Comparison of ENCODE assay signal across 11 cellular contexts in genomic region chr14:74904623-74905503, GRCh38. TPM values are rescaled to one million over a fixed set of nuclear protein-coding genes. Genes with fewer than 3 reads are reported as not detected.
DNase-seq lines count a peak whose midpoint lies in the region; ATAC-seq, FAIRE-seq and TF ChIP-seq lines count a peak whose summit lies in the region.
"Had no signal": no experiment of that assay in that cellular context is flagged by ENCODE, and none has a peak within 500 bp of the region (broad histone marks: within the 10 kb centered on the region; RNA-seq: fewer than 3 reads in every experiment).

No MANE protein-coding gene starts in this region.

- peak; percentile 89 for FAIRE-seq in HTR-8/SVneo (lab: Jason Lieb, UNC)

- H3K27me3 Mint-ChIP-seq in activated CD4-positive, alpha-beta T cell treated with anti-CD3 and anti-CD28 coated beads for 36 hours, result no peaks in the 10 kb centered on the region
- no peaks in the 10 kb centered on the region for H3K27me3 Mint-ChIP-seq in activated naive CD8-positive, alpha-beta T cell treated with anti-CD3 and anti-CD28 coated beads, Interleukin-2, amount 50 U/mL, for 24 hours
- no peaks in the 10 kb centered on the region for H3K27me3 Mint-ChIP-seq in nephron progenitor cell (ENCODE audit: low read depth, poor library complexity)
- H3K27me3 Mint-ChIP-seq: type B pancreatic cell had no signal

- CTCF ChIA-PET in activated CD4-positive, alpha-beta T cell treated with anti-CD3 and anti-CD28 coated beads for 36 hours (lab: Charles Lee), result interaction anchor here (0.6 to 6.9 kb wide), 31 partner anchors 8 to 521 kb away, joined by 3 to 250 read pairs (median 4); partner anchors contain the start of genes DLST, ISCA2, NPC2 and PROX2

- no peak overlapping the region for H3K4me3 Mint-ChIP-seq in activated CD4-positive, alpha-beta T cell treated with anti-CD3 and anti-CD28 coated beads for 36 hours
- H3K4me3 Mint-ChIP-seq in activated naive CD8-positive, alpha-beta T cell treated with anti-CD3 and anti-CD28 coated beads, Interleukin-2, amount 50 U/mL, for 24 hours, result no peak overlapping the region
- no peak overlapping the region for H3K4me3 Mint-ChIP-seq in nephron progenitor cell
- H3K4me3 Mint-ChIP-seq: type B pancreatic cell had no signal

- POLR2A ChIA-PET in activated CD4-positive, alpha-beta T cell treated with anti-CD3 and anti-CD28 coated beads for 36 hours (lab: Charles Lee), result no interaction called here

- intact Hi-C loops in activated CD4-positive, alpha-beta T cell treated with anti-CD3 and anti-CD28 coated beads for 36 hours (cut with DNase I, micrococcal nuclease), result loop anchor here (1.0 to 2.0 kb wide), 2 partner anchors 44 to 292 kb away; partner anchors contain the start of gene LTBP2 (in 1 of the 2)

- no peak for DNase-seq in activated CD4-positive, alpha-beta T cell treated with anti-CD3 and anti-CD28 coated beads for 36 hours
- DNase-seq in activated CD4-positive, alpha-beta T cell treated with anti-CD3 and anti-CD28 coated beads for 1 hour, result no peak
- DNase-seq in HTR-8/SVneo (ENCODE audit: insufficient read length, low spot score), result no peak
- DNase-seq in activated naive CD8-positive, alpha-beta T cell treated with anti-CD3 and anti-CD28 coated beads, Interleukin-2, amount 50 U/mL, for 24 hours, result no peak
- DNase-seq in nephron progenitor cell, result no peak
- no peak for DNase-seq in NCI-H2029 treated with DMSO at 0.1 percent for 48 hours (lab: John Stamatoyannopoulos, UW)

- peaks cover 26% of the 10 kb centered on the region for H3K36me3 Mint-ChIP-seq in activated CD4-positive, alpha-beta T cell treated with anti-CD3 and anti-CD28 coated beads for 36 hours (ENCODE audit: low read depth)
- peaks cover 24% of the 10 kb centered on the region for H3K36me3 Mint-ChIP-seq in activated naive CD8-positive, alpha-beta T cell treated with anti-CD3 and anti-CD28 coated beads, Interleukin-2, amount 50 U/mL, for 24 hours (ENCODE audit: low read depth)
- H3K36me3 Mint-ChIP-seq in nephron progenitor cell (ENCODE audit: low read depth), result peaks cover 41% of the 10 kb centered on the region

- H3K27ac Mint-ChIP-seq in activated CD4-positive, alpha-beta T cell treated with anti-CD3 and anti-CD28 coated beads for 36 hours, result peak overlapping the region; percentile 75
- peak overlapping the region; percentile 59 for H3K27ac Mint-ChIP-seq in activated naive CD8-positive, alpha-beta T cell treated with anti-CD3 and anti-CD28 coated beads, Interleukin-2, amount 50 U/mL, for 24 hours
- H3K27ac Mint-ChIP-seq in nephron progenitor cell, result peak overlapping the region; percentile 24
- H3K27ac Mint-ChIP-seq: type B pancreatic cell had no signal

- ATAC-seq in activated CD4-positive, alpha-beta T cell treated with anti-CD3 and anti-CD28 coated beads for 36 hours, result no peak
- ATAC-seq in activated naive CD8-positive, alpha-beta T cell treated with anti-CD3 and anti-CD28 coated beads, Interleukin-2, amount 50 U/mL, for 24 hours, result no peak
- no peak for ATAC-seq in HG03439 (IDR thresholded peaks at IDR 0.05; ENCODE audit: unreplicated experiment)
- no peak for ATAC-seq in GM21526 (IDR thresholded peaks at IDR 0.05; ENCODE audit: low FRiP score, unreplicated experiment)

- no peak for TF ChIP-seq CTCF in nephron progenitor cell (IDR thresholded peaks at IDR 0.05)

- no peaks in the 10 kb centered on the region for H3K4me1 Mint-ChIP-seq in activated CD4-positive, alpha-beta T cell treated with anti-CD3 and anti-CD28 coated beads for 36 hours
- peaks cover 4% of the 10 kb centered on the region for H3K4me1 Mint-ChIP-seq in activated naive CD8-positive, alpha-beta T cell treated with anti-CD3 and anti-CD28 coated beads, Interleukin-2, amount 50 U/mL, for 24 hours
- peaks cover 28% of the 10 kb centered on the region for H3K4me1 Mint-ChIP-seq in nephron progenitor cell

- H3K9me3 Mint-ChIP-seq in activated CD4-positive, alpha-beta T cell treated with anti-CD3 and anti-CD28 coated beads for 36 hours (ENCODE audit: low read depth), result no peaks in the 10 kb centered on the region
- no peaks in the 10 kb centered on the region for H3K9me3 Mint-ChIP-seq in activated naive CD8-positive, alpha-beta T cell treated with anti-CD3 and anti-CD28 coated beads, Interleukin-2, amount 50 U/mL, for 24 hours
- no peaks in the 10 kb centered on the region for H3K9me3 Mint-ChIP-seq in nephron progenitor cell
- H3K9me3 Mint-ChIP-seq: type B pancreatic cell had no signal

RNA-seq across cellular contexts. Expression of gene RPS6KL1, which starts 18.2 kb away (rescaled TPM):
- 1 to 10 TPM; 5.6 to 6.0 TPM for total RNA-seq in activated CD4-positive, alpha-beta T cell treated with anti-CD3 and anti-CD28 coated beads for 36 hours

RNA-seq across cellular contexts. Expression of gene DLST, which starts 23.1 kb away (rescaled TPM):
- total RNA-seq in activated CD4-positive, alpha-beta T cell treated with anti-CD3 and anti-CD28 coated beads for 36 hours, result 100 to 1,000 TPM; 103 to 120 TPM

RNA-seq across cellular contexts. Expression of gene PROX2, which starts 28.9 kb away (rescaled TPM):
- total RNA-seq in activated CD4-positive, alpha-beta T cell treated with anti-CD3 and anti-CD28 coated beads for 36 hours, result under 1 TPM; 0.11 to 0.23 TPM
- total RNA-seq: ascending aorta, dermis blood vessel endothelial cell had no signal

RNA-seq across cellular contexts. Expression of gene PGF, which starts 50.5 kb away (rescaled TPM):
- total RNA-seq in activated CD4-positive, alpha-beta T cell treated with anti-CD3 and anti-CD28 coated beads for 36 hours, result under 1 TPM in 1 of 2 experiments, not detected in 1; 0.09 TPM

Comparison
In these comparisons a context has a peak if more than half of its experiments do, and no peak if none do; other contexts are left out.
1. H3K27ac Mint-ChIP-seq: peak in every context shown above with its lines; median percentile 75 in activated CD4-positive, alpha-beta T cell treated with anti-CD3 and anti-CD28 coated beads for 36 hours; 59 in activated naive CD8-positive, alpha-beta T cell treated with anti-CD3 and anti-CD28 coated beads, Interleukin-2, amount 50 U/mL, for 24 hours; 24 in nephron progenitor cell.